8 cellular contexts compared by ENCODE assay signal in the genomic region with DNA sequence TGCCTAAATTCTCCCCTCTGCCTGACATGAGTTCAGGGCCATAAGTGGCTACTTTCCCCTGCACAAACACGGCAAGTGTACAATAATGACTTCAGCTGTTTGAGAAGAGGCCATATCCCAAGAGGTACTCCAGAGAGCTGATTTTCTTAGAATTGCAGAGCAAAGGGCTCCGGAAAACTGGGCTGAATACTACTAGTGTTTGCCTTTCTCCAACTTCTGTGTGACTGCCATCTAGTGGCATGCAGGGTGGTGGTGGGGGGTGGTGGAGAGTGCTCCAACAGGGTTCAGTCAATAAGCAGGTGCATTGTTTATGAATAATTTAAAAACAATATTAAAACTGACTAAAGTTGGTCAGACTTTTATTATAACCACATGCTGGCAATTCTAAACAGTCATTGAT.
DNase-seq lines count a peak whose midpoint lies in the region; ATAC-seq and TF ChIP-seq lines count a peak whose summit lies in the region.

No MANE protein-coding gene starts in this region.

- no peak for ATAC-seq in activated T-cell treated with anti-CD3 and anti-CD28 coated beads, Interleukin-2, amount 50 U/mL, for 4 hours
- no peak for ATAC-seq in esophagus mucosa

- no peaks in the 10 kb centered on the region for H3K36me3 Mint-ChIP-seq in activated T-cell treated with anti-CD3 and anti-CD28 coated beads, Interleukin-2, amount 50 U/mL, for 4 hours (ENCODE audit: insufficient read depth)

- no peak overlapping the region for H3K4me3 ChIP-seq in cardiac fibroblast (replicated peaks in 1 of 2; ENCODE audit: low read depth in 2 of 2, low read length in 2 of 2)

- no peaks in the 10 kb centered on the region for H3K4me1 Mint-ChIP-seq in activated T-cell treated with anti-CD3 and anti-CD28 coated beads, Interleukin-2, amount 50 U/mL, for 4 hours (ENCODE audit: low read depth)

- no peaks in the 10 kb centered on the region for H3K9me3 Mint-ChIP-seq in activated T-cell treated with anti-CD3 and anti-CD28 coated beads, Interleukin-2, amount 50 U/mL, for 4 hours

- no peak overlapping the region for H3K4me3 Mint-ChIP-seq in activated T-cell treated with anti-CD3 and anti-CD28 coated beads, Interleukin-2, amount 50 U/mL, for 4 hours

- no peaks in the 10 kb centered on the region for H3K27me3 Mint-ChIP-seq in activated T-cell treated with anti-CD3 and anti-CD28 coated beads, Interleukin-2, amount 50 U/mL, for 4 hours (ENCODE audit: low read depth)

- DNase-seq in activated T-cell treated with anti-CD3 and anti-CD28 coated beads, Interleukin-2, amount 50 U/mL, for 48 hours: peak; percentile 48 to 53
- DNase-seq in activated T-cell treated with anti-CD3 and anti-CD28 coated beads, Interleukin-2, amount 50 U/mL, for 4 hours: no peak
- peak; percentile 24 for DNase-seq in HCEC 1CT
- peak; percentile 0 for DNase-seq in NCI-H1694 treated with DMSO at 0.1 percent for 48 hours (lab: John Stamatoyannopoulos, UW)
- DNase-seq in cardiac fibroblast (ENCODE audit: low read depth in 2 of 2): peak; percentile 13 to 16
- peak; percentile 8 to 30 for DNase-seq in lung microvascular endothelial cell (ENCODE audit: low read depth in 2 of 2)
- DNase-seq in DMS153 treated with DMSO at 0.1 percent for 48 hours (lab: John Stamatoyannopoulos, UW; ENCODE audit: unreplicated experiment): no peak

- TF ChIP-seq CTCF in cardiac fibroblast (IDR thresholded peaks at IDR 0.05; ENCODE audit: low read depth, low read length): peak; percentile 42

Comparison
In these comparisons a context has a peak if more than half of its experiments do, and no peak if none do; other contexts are left out.
1. DNase-seq: peak in activated T-cell treated with anti-CD3 and anti-CD28 coated beads, Interleukin-2, amount 50 U/mL, for 48 hours (2 of 2), HCEC 1CT (single experiment), NCI-H1694 treated with DMSO at 0.1 percent for 48 hours (single experiment), cardiac fibroblast (2 of 2) and lung microvascular endothelial cell (2 of 2); none in activated T-cell treated with anti-CD3 and anti-CD28 coated beads, Interleukin-2, amount 50 U/mL, for 4 hours (single experiment) and DMS153 treated with DMSO at 0.1 percent for 48 hours (single experiment).